In the genomic region with DNA sequence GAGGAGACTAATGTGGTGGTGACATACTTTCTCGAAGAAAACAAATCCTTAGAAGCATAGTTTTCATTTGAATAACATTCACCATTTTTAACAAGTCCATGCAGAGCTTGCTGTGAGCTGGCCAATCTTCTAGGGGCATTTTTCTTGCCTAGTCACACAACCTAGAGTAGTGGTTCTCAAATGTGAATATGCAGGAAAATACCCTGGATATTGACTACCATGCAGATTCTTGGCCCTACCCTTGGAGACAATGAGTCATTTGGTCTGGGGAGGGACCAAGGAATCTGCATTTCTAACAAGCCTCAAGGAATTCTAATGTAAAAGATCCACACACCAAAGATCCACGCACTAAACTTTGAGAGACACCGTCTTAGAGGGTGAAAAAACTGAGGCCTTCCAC, we compare ENCODE assay signal across 18 cellular contexts. TPM values are rescaled to one million over a fixed set of nuclear protein-coding genes. Genes with fewer than 3 reads are reported as not detected.
DNase-seq lines count a peak whose midpoint lies in the region; TF ChIP-seq lines count a peak whose summit lies in the region.
"Had no signal": no experiment of that assay in that cellular context is flagged by ENCODE, and none has a peak within 500 bp of the region (broad histone marks: within the 10 kb centered on the region; RNA-seq: fewer than 3 reads in every experiment).

No MANE protein-coding gene starts in this region.

- TF ChIP-seq CTCF in epithelial cell of esophagus (IDR thresholded peaks at IDR 0.05; ENCODE audit: insufficient read depth, low read depth, low read length, missing control alignments) = no peak
- no peak for TF ChIP-seq CTCF in osteoblast (IDR thresholded peaks at IDR 0.05; ENCODE audit: extremely low read depth, low read depth, low read length)
- no peak for TF ChIP-seq CTCF in adrenal gland (IDR thresholded peaks at IDR 0.05)

- H3K27me3 ChIP-seq in SJSA1 (replicated peaks) (no peaks in the 10 kb centered on the region), osteoblast (ENCODE audit: insufficient read depth, low read length) (no peaks in the 10 kb centered on the region), adrenal gland (no peaks in the 10 kb centered on the region)

- H3K27ac ChIP-seq in SJSA1 = peak overlapping the region; percentile 63
- H3K27ac ChIP-seq in osteoblast (ENCODE audit: low read depth, low read length) = peak overlapping the region; percentile 60
- no peak overlapping the region for H3K27ac ChIP-seq in adrenal gland
- H3K27ac ChIP-seq: A549, RWPE1 had no signal

- DNase-seq in AG08395 (ENCODE audit: low spot score) (peak; percentile 13), SJSA1 (ENCODE audit: low read depth in 1 of 2, low spot score in 2 of 2) (no peak), epithelial cell of esophagus (ENCODE audit: low read depth) (peak; percentile 62), osteoblast (ENCODE audit: insufficient read length, low spot score, missing footprints) (no peak), EL (no peak), HK-2 (ENCODE audit: unreplicated experiment) (no peak), adrenal gland (no peak), DMS 273 treated with DMSO at 0.1 percent for 48 hours (lab: John Stamatoyannopoulos, UW) (no peak)
- DNase-seq: COR-L47, H7, KBM-7, NCI-H1436, NCI-H2029 treated with DMSO at 0.1 percent for 48 hours, NCI-H774, PC-3 had no signal

- H3K9me3 ChIP-seq in SJSA1 (replicated peaks) (no peaks in the 10 kb centered on the region), osteoblast (ENCODE audit: low read depth, low read length) (no peaks in the 10 kb centered on the region), adrenal gland (replicated peaks in 1 of 3) (no peaks in the 10 kb centered on the region)
- H3K9me3 ChIP-seq: A549 had no signal

- no peak overlapping the region for H3K4me2 ChIP-seq in osteoblast (ENCODE audit: insufficient read depth, low read length)
- H3K4me2 ChIP-seq: A549 had no signal

- 85 to 92% (median 89%) methylated on average over 3 of the region's 3 CpGs for WGBS in adrenal gland, 4 donors

- no peak overlapping the region for H3K4me3 ChIP-seq in SJSA1
- no peak overlapping the region for H3K4me3 ChIP-seq in epithelial cell of esophagus (ENCODE audit: low read length)
- H3K4me3 ChIP-seq in osteoblast (ENCODE audit: insufficient read depth, low read length) = no peak overlapping the region
- no peak overlapping the region for H3K4me3 ChIP-seq in adrenal gland
- H3K4me3 ChIP-seq: A549 had no signal

- H4K20me1 ChIP-seq in osteoblast (ENCODE audit: insufficient read depth, low read length) = no peaks in the 10 kb centered on the region

- peaks cover 33% of the 10 kb centered on the region for H3K79me2 ChIP-seq in osteoblast (ENCODE audit: insufficient read depth, low read length)

- H2AFZ ChIP-seq in osteoblast (ENCODE audit: low read length) = no peak overlapping the region

- H3K36me3 ChIP-seq in SJSA1 (peaks cover 31% of the 10 kb centered on the region), osteoblast (ENCODE audit: insufficient read depth, low read length) (peaks cover 53% of the 10 kb centered on the region), adrenal gland (replicated peaks in 1 of 2) (no peaks in the 10 kb centered on the region)

- H3K4me1 ChIP-seq in SJSA1 (replicated peaks) (peaks cover 43% of the 10 kb centered on the region), osteoblast (ENCODE audit: insufficient read depth, low read length) (peaks cover 11% of the 10 kb centered on the region), adrenal gland (replicated peaks in 1 of 2) (no peaks in the 10 kb centered on the region)
- H3K4me1 ChIP-seq: A549 had no signal

- TF ChIP-seq POLR2A in adrenal gland (IDR thresholded peaks at IDR 0.05) = no peak

- intact Hi-C loops in adrenal gland (cut with DNase I) = no loop called here

RNA-seq across cellular contexts. Expression of a gene that starts 23.5 kb away (rescaled TPM):
- total RNA-seq in SJSA1 (2014; rRNA removed; shearing (Covaris generic)) = 2.9 and 5.8 TPM in 2 replicates
- 5.0 and 6.2 TPM in 2 replicates for total RNA-seq in osteoblast
- total RNA-seq in adrenal gland = under 1 TPM in 7 of 8 donors, not detected in 1; 0.06 to 0.98 (median 0.34) TPM
- under 1 TPM; 0.10 to 0.48 (median 0.35) TPM for polyA plus RNA-seq in adrenal gland
- total RNA-seq: NCI-H460, PC-3 had no signal

Comparison
In these comparisons a context has a peak if more than half of its experiments do, and no peak if none do; other contexts are left out.
1. DNase-seq: peak in AG08395 (single experiment) and epithelial cell of esophagus (single experiment); none in SJSA1 (0 of 2), osteoblast (single experiment), EL (single experiment), HK-2 (single experiment), adrenal gland (0 of 7) and DMS 273 treated with DMSO at 0.1 percent for 48 hours (single experiment).
2. H3K27ac ChIP-seq: peak in SJSA1 (single experiment) and osteoblast (single experiment); none in adrenal gland (0 of 5).